Comparison of ENCODE assay signal across 36 cellular contexts in the genomic region with DNA sequence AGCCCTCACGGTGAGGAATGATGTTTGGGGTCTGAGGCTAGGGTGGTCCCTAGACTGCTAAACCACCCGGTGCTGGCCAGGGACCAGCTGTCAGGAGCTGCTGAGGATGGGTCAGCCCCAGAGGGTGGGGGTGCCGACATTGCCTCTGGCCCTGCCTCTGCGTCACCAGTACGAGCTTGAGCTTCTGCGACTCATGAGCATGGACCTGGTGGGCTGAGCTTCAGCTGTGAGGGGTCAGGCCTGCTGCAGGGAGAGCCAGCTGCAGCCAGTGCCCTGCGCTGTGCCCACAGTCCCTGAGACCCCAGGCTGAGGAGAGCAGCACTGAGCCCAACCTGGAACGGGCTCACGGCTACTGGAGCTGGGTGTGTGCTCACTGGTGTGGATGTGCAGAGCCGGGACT. TPM values are rescaled to one million over a fixed set of nuclear protein-coding genes. Genes with fewer than 3 reads are reported as not detected.
A peak's percentile ranks its signal among the peaks of the same experiment; 100 is the strongest.
DNase-seq lines count a peak whose midpoint lies in the region; ATAC-seq and TF ChIP-seq lines count a peak whose summit lies in the region.
"Had no signal": no experiment of that assay in that cellular context is flagged by ENCODE, and none has a peak within 500 bp of the region (broad histone marks: within the 10 kb centered on the region; RNA-seq: fewer than 3 reads in every experiment).

No MANE protein-coding gene starts in this region.

- H3K4me3 ChIP-seq in BLaER1 (no peak overlapping the region), H7 (ENCODE audit: insufficient read depth, low read depth, low read length) (no peak overlapping the region)
- H3K4me3 ChIP-seq: A549, breast epithelium, GM23248, psoas muscle, SK-N-MC, testis had no signal

- H3K27me3 Mint-ChIP-seq in chondrocyte (ENCODE audit: low read depth) = no peaks in the 10 kb centered on the region
- H3K27me3 Mint-ChIP-seq in naive thymus-derived CD8-positive, alpha-beta T cell = no peaks in the 10 kb centered on the region
- H3K27me3 Mint-ChIP-seq: activated CD4-positive, alpha-beta memory T cell treated with anti-CD3 and anti-CD28 coated beads, Interleukin-2, amount 10 ng/mL, durations not matched to agents 7 days and 5 days; activated naive CD4-positive, alpha-beta T cell treated with anti-CD3 and anti-CD28 coated beads, Interleukin-2, amount 50 U/mL, for 24 hours; CD4-positive, alpha-beta T cell; effector memory CD8-positive, alpha-beta T cell; naive thymus-derived CD4-positive, alpha-beta T cell had no signal

- peaks cover 98% of the 10 kb centered on the region for H3K36me3 ChIP-seq in BLaER1
- peaks cover 18% of the 10 kb centered on the region for H3K36me3 ChIP-seq in H7 (replicated peaks; ENCODE audit: control insufficient read depth, insufficient read depth, low read length)
- H3K36me3 ChIP-seq: breast epithelium had no signal

- H3K4me1 Mint-ChIP-seq in chondrocyte (ENCODE audit: low read depth) = peaks cover 42% of the 10 kb centered on the region
- H3K4me1 Mint-ChIP-seq in naive thymus-derived CD8-positive, alpha-beta T cell = peaks cover 4 to 11% (median 7%) of the 10 kb centered on the region in 4 donors

- POLR2A ChIA-PET in naive thymus-derived CD8-positive, alpha-beta T cell (lab: Charles Lee) = no interaction called here

- H3K9ac ChIP-seq in BLaER1 = 0 out of 2 replicates have a peak overlapping the region, but pooled peaks have one; percentile 24
- H3K9ac ChIP-seq: GM23248 had no signal

- DNase-seq in chondrocyte (ENCODE audit: low spot score) (peak; percentile 91), left ventricle myocardium superior (peak; percentile 29), sciatic nerve (ENCODE audit: low spot score) (peak; percentile 47), H7 (no peak)
- no peak for DNase-seq in stimulated activated CD4-positive, alpha-beta T cell treated with anti-CD3 and anti-CD28 coated beads, Interleukin-12 subunit alpha, Interleukin-12 subunit beta, amount 100 ng/mL, for 4 hours
- DNase-seq in effector CD4-positive, alpha-beta T cell = no peak
- no peak for DNase-seq in naive thymus-derived CD8-positive, alpha-beta T cell
- DNase-seq: activated CD4-positive, alpha-beta memory T cell treated with anti-CD3 and anti-CD28 coated beads, Interleukin-2, amount 10 ng/mL, durations not matched to agents 7 days and 5 days; activated CD4-positive, alpha-beta T cell treated with anti-CD3 and anti-CD28 coated beads for 1 hour; activated CD8-positive, alpha-beta memory T cell treated with anti-CD3 and anti-CD28 coated beads, Interleukin-2, amount 50 U/mL, for 48 hours; AML-193; anterior cingulate cortex; cortex of kidney; effector memory CD8-positive, alpha-beta T cell; glutamatergic neuron; GM23248; HFFc6; KBM-7; naive thymus-derived CD4-positive, alpha-beta T cell; NCI-H1105; NCI-H187 treated with DMSO at 0.1 percent for 48 hours; NCI-H2171 treated with DMSO at 0.1 percent for 48 hours; NCI-H510A; nucleus accumbens; stimulated activated naive CD4-positive, alpha-beta T cell treated with Interleukin-2 at 50 U/mL for 16 hours; testis had no signal

- ATAC-seq in left ventricle myocardium superior = no peak
- ATAC-seq in sciatic nerve = no peak
- ATAC-seq in naive thymus-derived CD8-positive, alpha-beta T cell = no peak
- ATAC-seq: A549; effector memory CD8-positive, alpha-beta T cell; naive thymus-derived CD4-positive, alpha-beta T cell; psoas muscle had no signal

- no peaks in the 10 kb centered on the region for H3K9me3 ChIP-seq in BLaER1
- H3K9me3 ChIP-seq: A549, breast epithelium, psoas muscle, testis had no signal

- no peak overlapping the region for H3K27ac Mint-ChIP-seq in chondrocyte (ENCODE audit: unreplicated experiment)
- H3K27ac Mint-ChIP-seq in naive thymus-derived CD8-positive, alpha-beta T cell = no peak overlapping the region
- H3K27ac Mint-ChIP-seq: activated CD4-positive, alpha-beta memory T cell treated with anti-CD3 and anti-CD28 coated beads, Interleukin-2, amount 10 ng/mL, durations not matched to agents 7 days and 5 days; activated naive CD4-positive, alpha-beta T cell treated with anti-CD3 and anti-CD28 coated beads, Interleukin-2, amount 50 U/mL, for 24 hours; activated T-helper 1 cell treated with anti-CD3 and anti-CD28 coated beads, Interleukin-12 subunit alpha, Interleukin-12 subunit beta, Interleukin-2, Interleukin-4 antibody, amounts not matched to agents 30 ng/mL and 10 ng/mL and 1 ng/mL, durations not matched to agents 14 hours and 24 hours and 36 hours; CD4-positive, alpha-beta T cell; HFFc6 had no signal

- H3K4me2 ChIP-seq in BLaER1 = no peak overlapping the region
- H3K4me2 ChIP-seq: A549 had no signal

- peaks cover 4% of the 10 kb centered on the region for H3K9me3 Mint-ChIP-seq in chondrocyte (ENCODE audit: low read depth)
- H3K9me3 Mint-ChIP-seq in naive thymus-derived CD8-positive, alpha-beta T cell = no peaks in the 10 kb centered on the region
- H3K9me3 Mint-ChIP-seq: activated CD4-positive, alpha-beta memory T cell treated with anti-CD3 and anti-CD28 coated beads, Interleukin-2, amount 10 ng/mL, durations not matched to agents 7 days and 5 days; activated naive CD4-positive, alpha-beta T cell treated with anti-CD3 and anti-CD28 coated beads, Interleukin-2, amount 50 U/mL, for 24 hours; activated T-helper 1 cell treated with anti-CD3 and anti-CD28 coated beads, Interleukin-12 subunit alpha, Interleukin-12 subunit beta, Interleukin-2, Interleukin-4 antibody, amounts not matched to agents 30 ng/mL and 10 ng/mL and 1 ng/mL, durations not matched to agents 14 hours and 24 hours and 36 hours; CD4-positive, alpha-beta T cell; effector memory CD8-positive, alpha-beta T cell; HFFc6; naive thymus-derived CD4-positive, alpha-beta T cell had no signal

- intact Hi-C loops in left ventricle myocardium superior (cut with micrococcal nuclease) (no loop called here), sciatic nerve (cut with DNase I) (no loop called here)

- no peak for TF ChIP-seq CTCF in chondrocyte (IDR thresholded peaks at IDR 0.05)

- H3K36me3 Mint-ChIP-seq in chondrocyte (ENCODE audit: low read depth) = peaks cover 26% of the 10 kb centered on the region
- peaks cover 0 to 52% (median 5%) of the 10 kb centered on the region in 3 donors for H3K36me3 Mint-ChIP-seq in naive thymus-derived CD8-positive, alpha-beta T cell

- peaks cover 80% of the 10 kb centered on the region for H4K20me1 ChIP-seq in BLaER1

- H3K4me3 Mint-ChIP-seq in chondrocyte (ENCODE audit: unreplicated experiment) = no peak overlapping the region
- H3K4me3 Mint-ChIP-seq in naive thymus-derived CD8-positive, alpha-beta T cell = no peak overlapping the region
- H3K4me3 Mint-ChIP-seq: activated CD4-positive, alpha-beta memory T cell treated with anti-CD3 and anti-CD28 coated beads, Interleukin-2, amount 10 ng/mL, durations not matched to agents 7 days and 5 days; activated naive CD4-positive, alpha-beta T cell treated with anti-CD3 and anti-CD28 coated beads, Interleukin-2, amount 50 U/mL, for 24 hours; activated T-helper 1 cell treated with anti-CD3 and anti-CD28 coated beads, Interleukin-12 subunit alpha, Interleukin-12 subunit beta, Interleukin-2, Interleukin-4 antibody, amounts not matched to agents 30 ng/mL and 10 ng/mL and 1 ng/mL, durations not matched to agents 14 hours and 24 hours and 36 hours; CD4-positive, alpha-beta T cell; effector memory CD8-positive, alpha-beta T cell; HFFc6; mesothelial cell of epicardium; naive thymus-derived CD4-positive, alpha-beta T cell had no signal

- H3K27me3 ChIP-seq in BLaER1 (no peaks in the 10 kb centered on the region), H7 (ENCODE audit: control insufficient read depth, insufficient read depth, low read length) (no peaks in the 10 kb centered on the region)
- H3K27me3 ChIP-seq: breast epithelium, testis had no signal

- peaks cover 49% of the 10 kb centered on the region for H3K4me1 ChIP-seq in BLaER1
- H3K4me1 ChIP-seq: A549, breast epithelium had no signal

- H3K27ac ChIP-seq in BLaER1 = peak overlapping the region; percentile 41
- H3K27ac ChIP-seq: A549, breast epithelium, GM23248, psoas muscle, SK-N-MC, testis had no signal

RNA-seq across cellular contexts. Expression of a gene that starts 7.0 kb away (rescaled TPM):
- total RNA-seq in chondrocyte (1.3 to 4.6 TPM (median 2.0 TPM) in 3 replicates), left ventricle myocardium superior (2.1 TPM), sciatic nerve (2.7 TPM)
- 5.0 and 9.3 TPM in 2 replicates for total RNA-seq in H7 (2014; rRNA removed; shearing (Covaris generic))
- total RNA-seq in naive thymus-derived CD8-positive, alpha-beta T cell = 1 to 10 TPM; 1.7 to 2.0 TPM
- not detected for polyA plus RNA-seq in naive thymus-derived CD8-positive, alpha-beta T cell
- total RNA-seq: MCF 10A had no signal
- polyA plus RNA-seq: naive thymus-derived CD4-positive, alpha-beta T cell had no signal

RNA-seq across cellular contexts. Expression of a gene that starts 25.9 kb away (rescaled TPM):
- total RNA-seq in chondrocyte (14.5 to 14.9 TPM (median 14.8 TPM) in 3 replicates), left ventricle myocardium superior (25.3 TPM), sciatic nerve (13.6 TPM)
- 10.7 and 17.4 TPM in 2 replicates for total RNA-seq in H7 (2014; rRNA removed; shearing (Covaris generic))
- 10 to 100 TPM; 22.7 to 23.6 TPM for total RNA-seq in naive thymus-derived CD8-positive, alpha-beta T cell
- 1 to 10 TPM; 3.6 to 8.5 (median 6.3) TPM for polyA plus RNA-seq in naive thymus-derived CD8-positive, alpha-beta T cell

RNA-seq across cellular contexts. Expression of a gene that starts 45.0 kb away (rescaled TPM):
- total RNA-seq in chondrocyte (102 to 133 TPM (median 114 TPM) in 3 replicates), left ventricle myocardium superior (48.5 TPM), sciatic nerve (56.2 TPM)
- total RNA-seq in H7 (2014; rRNA removed; shearing (Covaris generic)) = 79.1 and 86.5 TPM in 2 replicates
- total RNA-seq in naive thymus-derived CD8-positive, alpha-beta T cell = 10 to 100 TPM; 52.9 to 55.5 TPM
- 10 to 100 TPM; 33.3 to 45.0 (median 35.0) TPM for polyA plus RNA-seq in naive thymus-derived CD8-positive, alpha-beta T cell

RNA-seq across cellular contexts. Expression of a gene that starts 59.1 kb away (rescaled TPM):
- 68.4 to 172 TPM (median 169 TPM) in 3 replicates for total RNA-seq in chondrocyte
- 32.3 TPM for total RNA-seq in left ventricle myocardium superior
- total RNA-seq in sciatic nerve = 3.9 TPM
- 7.8 and 12.8 TPM in 2 replicates for total RNA-seq in H7 (2014; rRNA removed; shearing (Covaris generic))
- 1 to 10 TPM; 3.8 TPM for total RNA-seq in naive thymus-derived CD8-positive, alpha-beta T cell
- polyA plus RNA-seq in naive thymus-derived CD8-positive, alpha-beta T cell = 1 to 10 TPM; 2.1 to 6.5 (median 2.8) TPM

Comparison
In these comparisons a context has a peak if more than half of its experiments do, and no peak if none do; other contexts are left out.
1. DNase-seq: peak in chondrocyte (single experiment), left ventricle myocardium superior (single experiment) and sciatic nerve (single experiment); none in stimulated activated CD4-positive, alpha-beta T cell treated with anti-CD3 and anti-CD28 coated beads, Interleukin-12 subunit alpha, Interleukin-12 subunit beta, amount 100 ng/mL, for 4 hours (single experiment), H7 (single experiment), effector CD4-positive, alpha-beta T cell (single experiment) and naive thymus-derived CD8-positive, alpha-beta T cell (0 of 10).